Comparison of ENCODE assay signal across 9 cellular contexts in the genomic region with DNA sequence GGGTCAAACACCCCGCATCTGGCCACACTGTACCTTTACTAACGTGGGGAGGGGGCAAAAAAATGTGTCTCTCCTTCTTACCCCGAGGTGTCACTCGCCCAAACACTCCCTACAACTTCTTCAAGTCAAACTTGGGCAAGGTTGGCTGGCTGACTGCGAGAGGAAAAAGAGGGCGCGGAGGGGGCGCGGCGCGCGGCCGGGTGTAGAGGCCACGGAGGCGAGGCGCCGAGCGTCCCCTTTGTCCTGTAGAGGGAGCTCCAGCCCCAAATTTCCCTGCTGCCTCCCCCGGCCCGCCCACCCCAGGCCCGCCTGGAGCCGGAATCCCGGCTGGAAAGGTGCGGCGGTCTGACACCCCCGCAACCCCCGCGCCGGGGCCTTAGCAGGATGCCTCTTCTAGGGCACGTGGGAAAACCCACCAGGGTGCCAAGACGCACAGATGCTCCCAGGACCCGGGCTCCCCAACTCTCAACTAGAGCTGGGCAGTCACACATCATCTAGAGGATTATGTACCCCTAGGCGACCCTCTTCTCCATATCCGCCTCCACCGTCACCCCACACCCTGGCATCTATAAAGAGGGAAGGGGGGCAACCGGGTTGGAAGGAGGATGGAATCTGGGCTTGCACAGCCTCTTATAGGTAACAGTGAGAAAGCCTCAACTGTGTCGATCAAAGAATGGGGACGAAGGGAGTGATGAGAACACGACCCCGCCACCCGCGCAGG. TPM values are rescaled to one million over a fixed set of nuclear protein-coding genes. Genes with fewer than 3 reads are reported as not detected.
DNase-seq lines count a peak whose midpoint lies in the region; FAIRE-seq and TF ChIP-seq lines count a peak whose summit lies in the region.
"Had no signal": no experiment of that assay in that cellular context is flagged by ENCODE, and none has a peak within 500 bp of the region (broad histone marks: within the 10 kb centered on the region; RNA-seq: fewer than 3 reads in every experiment).

No MANE protein-coding gene starts in this region.

- no peaks in the 10 kb centered on the region for H3K79me2 ChIP-seq in H1 (ENCODE audit: control insufficient read depth in 1 of 2, insufficient read depth in 2 of 2, low read length in 2 of 2)

- H4K91ac ChIP-seq in H1 (replicated peaks; ENCODE audit: insufficient read length, low read length), result no peak overlapping the region

- peak overlapping the region; percentile 62; the same call in 1 of the 2 replicates for H3K18ac ChIP-seq in H1 (ENCODE audit: extremely low read depth, low read length)

- peaks cover 6 to 12% of the 10 kb centered on the region in 2 experiments for H4K20me1 ChIP-seq in H1 (replicated peaks in 1 of 2; ENCODE audit: control insufficient read depth in 1 of 2, insufficient read depth in 2 of 2, low read length in 2 of 2)

- peak; percentile 68 to 74 for TF ChIP-seq RAD21 in H1 (IDR thresholded peaks at IDR 0.05 in 1 of 2, conservative IDR thresholded peaks at IDR 0.05 in 1 of 2; ENCODE audit: low read depth in 2 of 2, low read length in 2 of 2)

- no peaks in the 10 kb centered on the region for H3K9me3 ChIP-seq in H1 (ENCODE audit: insufficient read depth in 2 of 2, low read depth in 1 of 2, low read length in 1 of 2)

- DNase-seq in D721Med (ENCODE audit: insufficient read length, low spot score) (no peak), LoVo (ENCODE audit: low spot score) (peak; percentile 10), H1 (ENCODE audit: low read depth in 1 of 2, low spot score in 2 of 2) (peak in 1 of 2 experiments; percentile 84), myocyte (ENCODE audit: low read depth) (peak; percentile 74), NCI-H774 (lab: John Stamatoyannopoulos, UW) (no peak), NCI-H1092 treated with DMSO at 0.1 percent for 48 hours (lab: John Stamatoyannopoulos, UW) (no peak), COLO829 (ENCODE audit: low spot score) (no peak)
- no peak for DNase-seq in activated CD4-positive, alpha-beta T cell treated with anti-CD3 and anti-CD28 coated beads, Interleukin-2, amount 50 U/mL, for 1 hour

- peak overlapping the region; percentile 30 to 93 (median 46) for H3K4me3 ChIP-seq in H1 (ENCODE audit: extremely low read depth in 1 of 4, insufficient read depth in 2 of 4, low read depth in 3 of 4, low read length in 4 of 4)

- no peak overlapping the region for H4K8ac ChIP-seq in H1 (ENCODE audit: extremely low read depth, insufficient read depth, low read length)

- no peak overlapping the region for H3K4ac ChIP-seq in H1 (replicated peaks; ENCODE audit: insufficient read length, low read depth, low read length)

- H2AK5ac ChIP-seq in H1 (ENCODE audit: low read depth, low read length), result no peak overlapping the region

- H2BK15ac ChIP-seq in H1 (ENCODE audit: low read length), result no peak overlapping the region; the same call in 1 of the 2 replicates

- no peak for TF ChIP-seq EP300 in H1 (IDR thresholded peaks at IDR 0.05; ENCODE audit: borderline replicate concordance in 1 of 2, low read depth in 2 of 2, low read length in 2 of 2)

- POLR2A ChIA-PET in H1 (lab: Charles Lee; ENCODE audit: partially characterized antibody), result interaction anchor here (1.1 to 1.4 kb wide), 2 partner anchors 354 to 648 kb away, joined by 3 to 6 read pairs; a partner anchor contains a TSS

- peaks cover 48 to 69% (median 62%) of the 10 kb centered on the region in 4 experiments for H3K27me3 ChIP-seq in H1 (replicated peaks in 1 of 4; ENCODE audit: control insufficient read depth in 3 of 4, extremely low read depth in 1 of 4, insufficient read depth in 3 of 4, low read length in 3 of 4)

- no peak overlapping the region for H3K27ac ChIP-seq in H1 (ENCODE audit: low read depth, low read length)

- H4K5ac ChIP-seq in H1 (ENCODE audit: insufficient read length, low read depth, low read length), result no peak overlapping the region

- no peak for FAIRE-seq in D721Med (lab: Jason Lieb, UNC)
- FAIRE-seq in H1 (lab: Jason Lieb, UNC), result no peak

- H3K56ac ChIP-seq in H1 (replicated peaks; ENCODE audit: insufficient read length, low read depth, low read length), result no peak overlapping the region

- H3K4me2 ChIP-seq in H1 (ENCODE audit: insufficient read depth in 1 of 2, low read depth in 2 of 2, low read length in 2 of 2), result peak overlapping the region; percentile 77 to 99

- peaks cover 22% of the 10 kb centered on the region; the same call in 1 of the 2 replicates for H3K23me2 ChIP-seq in H1 (ENCODE audit: low read depth, low read length)

- no peak overlapping the region for H2BK120ac ChIP-seq in H1 (replicated peaks; ENCODE audit: low read depth, low read length)

- no peak overlapping the region for H2BK20ac ChIP-seq in H1 (ENCODE audit: low read length)

- peak; percentile 38 for TF ChIP-seq CTCF in D721Med (IDR thresholded peaks at IDR 0.05; ENCODE audit: insufficient read depth, missing control alignments)
- TF ChIP-seq CTCF in H1 (IDR thresholded peaks at IDR 0.05; ENCODE audit: control extremely low read depth in 1 of 3, insufficient read depth in 1 of 3, low read depth in 1 of 3, low read length in 3 of 3), result peak; percentile 48 to 73 (median 55)

- no peak overlapping the region for H2BK5ac ChIP-seq in H1 (ENCODE audit: low read depth, low read length)

- H2BK12ac ChIP-seq in H1 (ENCODE audit: low read depth, low read length), result peak overlapping the region; percentile 33; the same call in 1 of the 2 replicates

- H2AFZ ChIP-seq in H1 (ENCODE audit: low read length), result peak overlapping the region; percentile 66; the same call in 1 of the 2 replicates

- H3K23ac ChIP-seq in H1 (ENCODE audit: insufficient read length), result no peak overlapping the region

- CTCF ChIA-PET in H1 (lab: Charles Lee; ENCODE audit: partially characterized antibody), result interaction anchor here (0.6 to 3.2 kb wide), 30 partner anchors 10 to 753 kb away, joined by 3 to 21 read pairs (median 3); a partner anchor contains a TSS

- 7% methylated on average over 15 of the region's 42 CpGs; no CpG with 5 or more reads in 1 of the 2 experiments for WGBS in H1 (ENCODE audit: extremely low coverage in 1 of 2, insufficient coverage in 1 of 2, insufficient read length in 1 of 2, insufficient replicate concordance in 2 of 2, low coverage in 1 of 2, low lambda C conversion rate in 2 of 2, missing lambda C conversion rate in 1 of 2), 2 experiments

- TF ChIP-seq POLR2A in H1 (IDR thresholded peaks at IDR 0.05; ENCODE audit: control extremely low read depth in 1 of 2, low read depth in 2 of 2, low read length in 2 of 2), result no peak

- no peaks in the 10 kb centered on the region for H3K79me1 ChIP-seq in H1 (ENCODE audit: low read depth, low read length)

- no peak overlapping the region for H3K14ac ChIP-seq in H1 (ENCODE audit: insufficient read length)

- H3K36me3 ChIP-seq in H1 (ENCODE audit: control insufficient read depth in 2 of 4, insufficient read depth in 4 of 4, low read length in 3 of 4), result no peaks in the 10 kb centered on the region; a peak in 1 of 8 replicates

- H3K4me1 ChIP-seq in H1 (replicated peaks in 1 of 4; ENCODE audit: control insufficient read depth in 3 of 4, insufficient read depth in 4 of 4, low read length in 3 of 4), result peaks cover 0 to 18% (median 8%) of the 10 kb centered on the region in 4 experiments; a peak in 6 of 7 replicates

- H3K9ac ChIP-seq in H1 (replicated peaks in 1 of 4; ENCODE audit: extremely low read depth in 1 of 4, low read depth in 3 of 4, low read length in 3 of 4), result no peak overlapping the region; a peak in 1 of 7 replicates

TF ChIP-seq in H1, 55 proteins besides CTCF, POLR2A, EP300 and RAD21:
- no peak for TF ChIP-seq ASH2L (IDR thresholded peaks at IDR 0.05; ENCODE audit: low read length)
- TF ChIP-seq EZH2 (IDR thresholded peaks at IDR 0.05; ENCODE audit: low read depth, low read length, severe bottlenecking), result peak; percentile 44
- TF ChIP-seq JUND (IDR thresholded peaks at IDR 0.05; ENCODE audit: low read length), result no peak
- 0 out of 2 replicates have a peak, but pooled peaks have one; percentile 19 for TF ChIP-seq RBBP5 (IDR thresholded peaks at IDR 0.05; ENCODE audit: borderline replicate concordance, low read depth, low read length)
- TF ChIP-seq EGR1 (IDR thresholded peaks at IDR 0.05; ENCODE audit: borderline replicate concordance, low read depth, low read length), result peak; percentile 68; the same call in 1 of the 2 replicates
- 0 out of 4 replicates have a peak, but pooled peaks of 1 of the 2 experiments have one; percentile 17 for TF ChIP-seq HDAC2 (IDR thresholded peaks at IDR 0.05; ENCODE audit: borderline replicate concordance in 1 of 2, low read depth in 2 of 2, low read length in 2 of 2)
- TF ChIP-seq MAFK (IDR thresholded peaks at IDR 0.05; ENCODE audit: low read depth, low read length), result no peak

RNA-seq across cellular contexts. Expression of a gene that starts 4.2 kb away (rescaled TPM):
- 1.6 and 2.9 TPM in 2 replicates for total RNA-seq in H1 (2021; fragmentation: NEBNext Ultra II Directional; extraction: Animal tissue kit (Norgen Biotek cat#: 25700))
- 0.50 and 1.7 TPM in 2 replicates for polyA plus RNA-seq in H1 (2011; rRNA removed)
- 1.6 TPM for polyA plus RNA-seq in H1 (2011; cell fraction: cytosol; rRNA removed)
- 1.5 TPM for polyA plus RNA-seq in H1 (2011; cell fraction: nucleus; rRNA removed)
- 1.2 to 1.8 TPM (median 1.5 TPM) in 4 replicates for polyA plus RNA-seq in H1 (2012, experiment 1 of 2)
- polyA plus RNA-seq in H1 (2012, experiment 2 of 2), result 1.2 TPM
- polyA plus RNA-seq in H1 (2013, experiment 1 of 2), result 1.6 TPM
- 2.4 TPM for polyA plus RNA-seq in H1 (2013, experiment 2 of 2)
- polyA minus RNA-seq in H1 (2011; rRNA and poly(A)+ RNA removed), result 0.13 TPM in 1 of 2 replicates, not detected in the other
- 2.6 TPM for polyA minus RNA-seq in H1 (2011; cell fraction: cytosol; rRNA and poly(A)+ RNA removed)
- 1.8 TPM for polyA minus RNA-seq in H1 (2011; cell fraction: nucleus; rRNA and poly(A)+ RNA removed)
- total RNA-seq in myocyte, result 67.1 and 109 TPM in 2 replicates
- polyA plus RNA-seq in myocyte (2012), result 25.0 TPM
- polyA plus RNA-seq: IgD-negative memory B cell had no signal

Comparison
In these comparisons a context has a peak if more than half of its experiments do, and no peak if none do; other contexts are left out.
1. DNase-seq: peak in LoVo (single experiment) and myocyte (single experiment); none in D721Med (single experiment), NCI-H774 (single experiment), NCI-H1092 treated with DMSO at 0.1 percent for 48 hours (single experiment), activated CD4-positive, alpha-beta T cell treated with anti-CD3 and anti-CD28 coated beads, Interleukin-2, amount 50 U/mL, for 1 hour (single experiment) and COLO829 (single experiment).
2. RNA of a gene that starts 4.2 kb away (total RNA-seq): 67.1 to 109 TPM in myocyte; 1.6 to 2.9 TPM in H1; every median in the first group is over 10 times any median in the second.